ENCODE assay signal across 23 cellular contexts in genomic region chr9:80004687-80005086, GRCh38.
DNase-seq lines count a peak whose midpoint lies in the region; ATAC-seq, FAIRE-seq and TF ChIP-seq lines count a peak whose summit lies in the region.
"Had no signal": no experiment of that assay in that cellular context is flagged by ENCODE, and none has a peak within 500 bp of the region (broad histone marks: within the 10 kb centered on the region; RNA-seq: fewer than 3 reads in every experiment).

No MANE protein-coding gene starts in this region.

- FAIRE-seq in HepG2 (lab: Jason Lieb, UNC), result no peak
- FAIRE-seq: GM12878, GM18507, HTR-8/SVneo had no signal

- no peak overlapping the region for H3K4me3 ChIP-seq in HepG2 (replicated peaks in 1 of 3; ENCODE audit: insufficient read depth in 1 of 3, low read depth in 2 of 3, low read length in 3 of 3)
- no peak overlapping the region for H3K4me3 ChIP-seq in right lobe of liver
- H3K4me3 ChIP-seq in astrocyte of the cerebellum (ENCODE audit: low read depth, low read length), result no peak overlapping the region
- H3K4me3 ChIP-seq: GM12878 had no signal

- intact Hi-C loops in HepG2 (cut with micrococcal nuclease; ENCODE audit: unreplicated experiment) (no loop called here), right lobe of liver (cut with DNase I) (no loop called here)

- no peaks in the 10 kb centered on the region for H3K9me3 ChIP-seq in HepG2 (ENCODE audit: low read length)
- no peaks in the 10 kb centered on the region for H3K9me3 ChIP-seq in right lobe of liver
- H3K9me3 ChIP-seq: SK-N-SH had no signal

- H3K36me3 ChIP-seq in HepG2 (replicated peaks in 1 of 2; ENCODE audit: control insufficient read depth in 1 of 2, insufficient read depth in 2 of 2, low read length in 2 of 2) (no peaks in the 10 kb centered on the region), right lobe of liver (no peaks in the 10 kb centered on the region)

- no peak for TF ChIP-seq CTCF in HepG2 (CRISPR knock-in tag; IDR thresholded peaks at IDR 0.05)
- no peak for TF ChIP-seq CTCF in right lobe of liver (IDR thresholded peaks at IDR 0.05)
- TF ChIP-seq CTCF in astrocyte of the cerebellum (IDR thresholded peaks at IDR 0.05; ENCODE audit: low read depth, low read length, missing control alignments), result no peak

- no peak for TF ChIP-seq EP300 in HepG2 (IDR thresholded peaks at IDR 0.05; ENCODE audit: low read depth in 2 of 2, low read length in 2 of 2)
- no peak for TF ChIP-seq EP300 in HepG2 (CRISPR knock-in tag; IDR thresholded peaks at IDR 0.05; ENCODE audit: borderline replicate concordance)

- in situ Hi-C loops in HepG2 (cut with HindIII; ENCODE audit: extremely low pct_ligation_motif_present, low pct_unique_long_range_greater_than_20kb), result no loop called here
- in situ Hi-C loops in astrocyte of the cerebellum (cut with HindIII; ENCODE audit: low sequenced_read_pairs), result no loop called here

- H3K27me3 ChIP-seq in HepG2 (ENCODE audit: control insufficient read depth in 1 of 2, insufficient read depth in 2 of 2, low read length in 2 of 2) (no peaks in the 10 kb centered on the region), right lobe of liver (no peaks in the 10 kb centered on the region)

- H3K4me2 ChIP-seq in HepG2 (ENCODE audit: low read depth, low read length), result no peak overlapping the region
- H3K4me2 ChIP-seq: SK-N-SH had no signal

- H3K4me1 ChIP-seq in HepG2 (ENCODE audit: insufficient read depth, low read length) (no peaks in the 10 kb centered on the region), right lobe of liver (no peaks in the 10 kb centered on the region)

- CTCF ChIA-PET in HepG2 (lab: Yijun Ruan, JAX; ENCODE audit: low intra/inter-chr PET ratio, low total read pairs), result no interaction called here

- no peak for TF ChIP-seq RAD21 in HepG2 (CRISPR knock-in tag; IDR thresholded peaks at IDR 0.05)

- no peak overlapping the region for H2AFZ ChIP-seq in HepG2 (ENCODE audit: low read length)

- no peak for ATAC-seq in HepG2
- no peak for ATAC-seq in right lobe of liver
- ATAC-seq in HG03280 (IDR thresholded peaks at IDR 0.05; ENCODE audit: unreplicated experiment), result no peak
- no peak for ATAC-seq in HG03469 (IDR thresholded peaks at IDR 0.05; ENCODE audit: unreplicated experiment)
- ATAC-seq: GM12878 had no signal

- TF ChIP-seq POLR2A in HepG2 (IDR thresholded peaks at IDR 0.05; ENCODE audit: insufficient read depth in 1 of 2, low read depth in 2 of 2, low read length in 2 of 2) (no peak), right lobe of liver (IDR thresholded peaks at IDR 0.05) (no peak)

- no peak overlapping the region for H3K9ac ChIP-seq in HepG2 (ENCODE audit: insufficient read depth, low read depth, low read length)
- H3K9ac ChIP-seq: SK-N-SH had no signal

- no peak for DNase-seq in HepG2 (ENCODE audit: low spot score)
- DNase-seq in right lobe of liver, result no peak
- peak; percentile 4 for DNase-seq in astrocyte of the cerebellum (ENCODE audit: low read depth)
- DNase-seq in kidney glomerular epithelial cell (lab: John Stamatoyannopoulos, UW), result peak; percentile 22
- DNase-seq in stromal cell of bone marrow (ENCODE audit: low read depth), result peak; percentile 20
- DNase-seq in D341Med (ENCODE audit: low spot score), result no peak
- DNase-seq: 8988T; Calu3; CD4-positive, alpha-beta memory T cell; DND-41; GDM1; MV-4-11; NCI-H1436; NCI-H2081; NCI-H510A treated with DMSO at 0.1 percent for 48 hours; SHP77; SK-N-SH had no signal

- no TSS peak for BruUV-seq in HepG2 (replicated peaks; lab: Mats Ljungman, UMichigan)

- H3K27ac ChIP-seq in HepG2 (ENCODE audit: extremely low read length, insufficient read depth, low read length) (no peak overlapping the region), right lobe of liver (no peak overlapping the region)
- H3K27ac ChIP-seq: HL-60 had no signal

- POLR2A ChIA-PET in HepG2 (lab: Yijun Ruan, JAX), result no interaction called here

- H4K20me1 ChIP-seq in HepG2 (ENCODE audit: insufficient read depth, low read length), result no peaks in the 10 kb centered on the region

- H3K79me2 ChIP-seq in HepG2 (ENCODE audit: insufficient read depth, low read length), result no peaks in the 10 kb centered on the region

TF ChIP-seq in HepG2, 621 proteins besides CTCF, POLR2A, EP300 and RAD21:
- no peak for TF ChIP-seq DPF2 (CRISPR knock-in tag; IDR thresholded peaks at IDR 0.05; ENCODE audit: borderline replicate concordance, low read depth)
- TF ChIP-seq DNMT1 (CRISPR knock-in tag; IDR thresholded peaks at IDR 0.05), result no peak
- TF ChIP-seq ZFP82 (CRISPR knock-in tag; IDR thresholded peaks at IDR 0.05; ENCODE audit: borderline replicate concordance), result no peak
- TF ChIP-seq PRPF4 (IDR thresholded peaks at IDR 0.05; ENCODE audit: low read depth, low read length, poor library complexity, severe bottlenecking), result no peak
- TF ChIP-seq ATF7 (IDR thresholded peaks at IDR 0.05), result peak; percentile 47; the same call in 1 of the 2 replicates
- TF ChIP-seq ATF7 (CRISPR knock-in tag; IDR thresholded peaks at IDR 0.05), result no peak
- no peak for TF ChIP-seq JUND (CRISPR knock-in tag; IDR thresholded peaks at IDR 0.05)
- TF ChIP-seq ZSCAN12 (CRISPR knock-in tag; IDR thresholded peaks at IDR 0.05), result no peak
- no peak for TF ChIP-seq JUN (CRISPR knock-in tag; IDR thresholded peaks at IDR 0.05)
TF ChIP-seq in HepG2: peak in this region for 1.

Comparison
In these comparisons a context has a peak if more than half of its experiments do, and no peak if none do; other contexts are left out.
1. DNase-seq: peak in astrocyte of the cerebellum (single experiment), kidney glomerular epithelial cell (single experiment) and stromal cell of bone marrow (single experiment); none in HepG2 (single experiment), right lobe of liver (0 of 3) and D341Med (single experiment).